1 cellular context compared by ENCODE assay signal in the genomic region with DNA sequence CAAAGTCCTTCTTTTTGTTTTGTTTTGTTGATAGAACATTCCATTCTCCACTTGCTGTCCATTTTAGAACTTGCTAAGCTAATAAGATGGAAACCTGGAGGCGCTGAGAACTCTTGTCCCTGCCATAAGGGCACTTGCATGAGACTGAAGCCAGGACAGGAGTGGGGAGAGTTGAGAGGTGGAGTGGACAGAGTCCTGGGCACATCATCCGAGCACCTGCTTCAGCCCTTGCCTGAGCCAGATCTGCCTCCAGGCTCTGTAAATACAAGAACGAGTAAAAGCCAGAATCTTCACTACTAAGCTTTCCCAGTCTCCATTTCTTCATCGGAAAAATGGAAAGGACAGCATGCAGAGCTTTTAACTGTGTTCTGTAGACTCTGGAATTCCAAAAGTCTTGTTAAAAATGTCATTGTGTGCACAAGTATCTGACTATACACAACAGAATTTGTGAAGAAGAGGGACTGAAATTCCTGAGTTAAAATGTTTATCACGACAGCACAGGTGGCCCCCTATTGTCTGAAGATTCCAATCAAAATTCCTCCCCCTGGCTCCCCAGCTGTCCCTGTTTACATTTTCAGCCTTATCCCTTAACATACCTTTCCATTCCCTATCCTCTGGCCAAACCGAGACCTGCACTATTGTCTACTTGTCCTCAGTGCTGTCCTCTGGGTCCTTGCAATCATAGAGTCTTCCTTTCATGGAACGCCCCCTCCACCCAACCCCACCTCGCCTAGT.
TF ChIP-seq lines count a peak whose summit lies in the region.

No MANE protein-coding gene starts in this region.

TF ChIP-seq in GM23338, 12 proteins besides CTCF, POLR2A, EP300 and RAD21 (continued from another document):
- TF ChIP-seq POLR2AphosphoS5 (IDR thresholded peaks at IDR 0.05; ENCODE audit: low read depth) (no peak), JUNB (IDR thresholded peaks at IDR 0.05; ENCODE audit: unreplicated experiment) (no peak), EZH2 (IDR thresholded peaks at IDR 0.05; ENCODE audit: low read depth, unreplicated experiment) (no peak), STAT1 (IDR thresholded peaks at IDR 0.05; ENCODE audit: unreplicated experiment) (no peak)
- TF ChIP-seq, protein P1, sequence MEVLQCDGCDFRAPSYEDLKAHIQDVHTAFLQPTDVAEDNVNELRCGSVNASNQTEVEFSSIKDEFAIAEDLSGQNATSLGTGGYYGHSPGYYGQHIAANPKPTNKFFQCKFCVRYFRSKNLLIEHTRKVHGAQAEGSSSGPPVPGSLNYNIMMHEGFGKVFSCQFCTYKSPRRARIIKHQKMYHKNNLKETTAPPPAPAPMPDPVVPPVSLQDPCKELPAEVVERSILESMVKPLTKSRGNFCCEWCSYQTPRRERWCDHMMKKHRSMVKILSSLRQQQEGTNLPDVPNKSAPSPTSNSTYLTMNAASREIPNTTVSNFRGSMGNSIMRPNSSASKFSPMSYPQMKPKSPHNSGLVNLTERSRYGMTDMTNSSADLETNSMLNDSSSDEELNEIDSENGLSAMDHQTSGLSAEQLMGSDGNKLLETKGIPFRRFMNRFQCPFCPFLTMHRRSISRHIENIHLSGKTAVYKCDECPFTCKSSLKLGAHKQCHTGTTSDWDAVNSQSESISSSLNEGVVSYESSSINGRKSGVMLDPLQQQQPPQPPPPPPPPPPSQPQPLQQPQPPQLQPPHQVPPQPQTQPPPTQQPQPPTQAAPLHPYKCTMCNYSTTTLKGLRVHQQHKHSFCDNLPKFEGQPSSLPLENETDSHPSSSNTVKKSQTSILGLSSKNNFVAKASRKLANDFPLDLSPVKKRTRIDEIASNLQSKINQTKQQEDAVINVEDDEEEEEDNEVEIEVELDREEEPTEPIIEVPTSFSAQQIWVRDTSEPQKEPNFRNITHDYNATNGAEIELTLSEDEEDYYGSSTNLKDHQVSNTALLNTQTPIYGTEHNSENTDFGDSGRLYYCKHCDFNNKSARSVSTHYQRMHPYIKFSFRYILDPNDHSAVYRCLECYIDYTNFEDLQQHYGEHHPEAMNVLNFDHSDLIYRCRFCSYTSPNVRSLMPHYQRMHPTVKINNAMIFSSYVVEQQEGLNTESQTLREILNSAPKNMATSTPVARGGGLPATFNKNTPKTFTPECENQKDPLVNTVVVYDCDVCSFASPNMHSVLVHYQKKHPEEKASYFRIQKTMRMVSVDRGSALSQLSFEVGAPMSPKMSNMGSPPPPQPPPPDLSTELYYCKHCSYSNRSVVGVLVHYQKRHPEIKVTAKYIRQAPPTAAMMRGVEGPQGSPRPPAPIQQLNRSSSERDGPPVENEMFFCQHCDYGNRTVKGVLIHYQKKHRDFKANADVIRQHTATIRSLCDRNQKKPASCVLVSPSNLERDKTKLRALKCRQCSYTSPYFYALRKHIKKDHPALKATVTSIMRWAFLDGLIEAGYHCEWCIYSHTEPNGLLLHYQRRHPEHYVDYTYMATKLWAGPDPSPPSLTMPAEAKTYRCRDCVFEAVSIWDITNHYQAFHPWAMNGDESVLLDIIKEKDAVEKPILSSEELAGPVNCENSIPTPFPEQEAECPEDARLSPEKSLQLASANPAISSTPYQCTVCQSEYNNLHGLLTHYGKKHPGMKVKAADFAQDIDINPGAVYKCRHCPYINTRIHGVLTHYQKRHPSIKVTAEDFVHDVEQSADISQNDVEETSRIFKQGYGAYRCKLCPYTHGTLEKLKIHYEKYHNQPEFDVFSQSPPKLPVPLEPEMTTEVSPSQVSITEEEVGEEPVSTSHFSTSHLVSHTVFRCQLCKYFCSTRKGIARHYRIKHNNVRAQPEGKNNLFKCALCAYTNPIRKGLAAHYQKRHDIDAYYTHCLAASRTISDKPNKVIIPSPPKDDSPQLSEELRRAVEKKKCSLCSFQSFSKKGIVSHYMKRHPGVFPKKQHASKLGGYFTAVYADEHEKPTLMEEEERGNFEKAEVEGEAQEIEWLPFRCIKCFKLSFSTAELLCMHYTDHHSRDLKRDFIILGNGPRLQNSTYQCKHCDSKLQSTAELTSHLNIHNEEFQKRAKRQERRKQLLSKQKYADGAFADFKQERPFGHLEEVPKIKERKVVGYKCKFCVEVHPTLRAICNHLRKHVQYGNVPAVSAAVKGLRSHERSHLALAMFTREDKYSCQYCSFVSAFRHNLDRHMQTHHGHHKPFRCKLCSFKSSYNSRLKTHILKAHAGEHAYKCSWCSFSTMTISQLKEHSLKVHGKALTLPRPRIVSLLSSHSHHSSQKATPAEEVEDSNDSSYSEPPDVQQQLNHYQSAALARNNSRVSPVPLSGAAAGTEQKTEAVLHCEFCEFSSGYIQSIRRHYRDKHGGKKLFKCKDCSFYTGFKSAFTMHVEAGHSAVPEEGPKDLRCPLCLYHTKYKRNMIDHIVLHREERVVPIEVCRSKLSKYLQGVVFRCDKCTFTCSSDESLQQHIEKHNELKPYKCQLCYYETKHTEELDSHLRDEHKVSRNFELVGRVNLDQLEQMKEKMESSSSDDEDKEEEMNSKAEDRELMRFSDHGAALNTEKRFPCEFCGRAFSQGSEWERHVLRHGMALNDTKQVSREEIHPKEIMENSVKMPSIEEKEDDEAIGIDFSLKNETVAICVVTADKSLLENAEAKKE (CRISPR knock-in tag; IDR thresholded peaks at IDR 0.05), result no peak
- TF ChIP-seq, protein P2, sequence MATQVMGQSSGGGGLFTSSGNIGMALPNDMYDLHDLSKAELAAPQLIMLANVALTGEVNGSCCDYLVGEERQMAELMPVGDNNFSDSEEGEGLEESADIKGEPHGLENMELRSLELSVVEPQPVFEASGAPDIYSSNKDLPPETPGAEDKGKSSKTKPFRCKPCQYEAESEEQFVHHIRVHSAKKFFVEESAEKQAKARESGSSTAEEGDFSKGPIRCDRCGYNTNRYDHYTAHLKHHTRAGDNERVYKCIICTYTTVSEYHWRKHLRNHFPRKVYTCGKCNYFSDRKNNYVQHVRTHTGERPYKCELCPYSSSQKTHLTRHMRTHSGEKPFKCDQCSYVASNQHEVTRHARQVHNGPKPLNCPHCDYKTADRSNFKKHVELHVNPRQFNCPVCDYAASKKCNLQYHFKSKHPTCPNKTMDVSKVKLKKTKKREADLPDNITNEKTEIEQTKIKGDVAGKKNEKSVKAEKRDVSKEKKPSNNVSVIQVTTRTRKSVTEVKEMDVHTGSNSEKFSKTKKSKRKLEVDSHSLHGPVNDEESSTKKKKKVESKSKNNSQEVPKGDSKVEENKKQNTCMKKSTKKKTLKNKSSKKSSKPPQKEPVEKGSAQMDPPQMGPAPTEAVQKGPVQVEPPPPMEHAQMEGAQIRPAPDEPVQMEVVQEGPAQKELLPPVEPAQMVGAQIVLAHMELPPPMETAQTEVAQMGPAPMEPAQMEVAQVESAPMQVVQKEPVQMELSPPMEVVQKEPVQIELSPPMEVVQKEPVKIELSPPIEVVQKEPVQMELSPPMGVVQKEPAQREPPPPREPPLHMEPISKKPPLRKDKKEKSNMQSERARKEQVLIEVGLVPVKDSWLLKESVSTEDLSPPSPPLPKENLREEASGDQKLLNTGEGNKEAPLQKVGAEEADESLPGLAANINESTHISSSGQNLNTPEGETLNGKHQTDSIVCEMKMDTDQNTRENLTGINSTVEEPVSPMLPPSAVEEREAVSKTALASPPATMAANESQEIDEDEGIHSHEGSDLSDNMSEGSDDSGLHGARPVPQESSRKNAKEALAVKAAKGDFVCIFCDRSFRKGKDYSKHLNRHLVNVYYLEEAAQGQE (IDR thresholded peaks at IDR 0.05; ENCODE audit: unreplicated experiment), result no peak
